ENCODE assay signal across 8 cellular contexts in genomic region chr3:58008140-58009025, GRCh38.
DNase-seq lines count a peak whose midpoint lies in the region; ATAC-seq and TF ChIP-seq lines count a peak whose summit lies in the region.

Gene FLNB (plus strand): TSS chr3:58008422. CDS start chr3:58008565, 143 bp downstream.

- peak within 1 kb of the TSS; percentile 72; the same call in 1 of the 2 replicates for H3K27ac ChIP-seq in HEK293 (ENCODE audit: extremely low read depth, low read depth, low read length)

- no peaks in the 10 kb centered on the region for H3K9me3 ChIP-seq in HEK293 (ENCODE audit: control insufficient read depth, insufficient read depth, low read depth, low read length)

- peak; percentile 36 for DNase-seq in NCI-H1105 (lab: John Stamatoyannopoulos, UW)
- peak; percentile 59 to 73 for DNase-seq in activated CD4-positive, alpha-beta T cell treated with anti-CD3 and anti-CD28 coated beads for 24 hours (ENCODE audit: low read depth in 2 of 2)
- peak; percentile 71 for DNase-seq in choroid plexus epithelial cell (ENCODE audit: low read depth)
- peak; percentile 85 for DNase-seq in kidney tubule cell (ENCODE audit: low spot score)
- peak; percentile 70 to 79 for DNase-seq in stimulated activated CD4-positive, alpha-beta T cell treated with anti-CD3 and anti-CD28 coated beads, Interleukin-1b, Interleukin-23, amount 100 ng/mL, for 4 hours (ENCODE audit: low read depth in 2 of 2)

- TF ChIP-seq CTCF in GM12873 (IDR thresholded peaks at IDR 0.05; ENCODE audit: insufficient read depth, low read depth, low read length, missing control alignments) = peak; percentile 75
- TF ChIP-seq CTCF in HEK293 (tag by site-specific recombination; IDR thresholded peaks at IDR 0.05) = no peak; the same call in 1 of the 2 replicates
- TF ChIP-seq CTCF in choroid plexus epithelial cell (conservative IDR thresholded peaks at IDR 0.05; ENCODE audit: low read depth, low read length) = peak; percentile 69

- POLR2A ChIA-PET in HEK293 (lab: Yijun Ruan, JAX) = interaction anchor here (0.5 to 1.5 kb wide), 5 partner anchors 41 to 159 kb away, joined by 3 to 10 read pairs (median 3); no protein-coding TSS in a partner anchor

- no peaks in the 10 kb centered on the region for H3K36me3 ChIP-seq in HEK293 (ENCODE audit: control insufficient read depth in 2 of 2, insufficient read depth in 1 of 2, low read length in 2 of 2)

- CTCF ChIA-PET in HEK293 (lab: Yijun Ruan, JAX) = interaction anchor here (0.6 to 1.9 kb wide), 13 partner anchors 10 to 378 kb away, joined by 3 to 6 read pairs (median 3); no protein-coding TSS in a partner anchor

- ATAC-seq in GM18873 (IDR thresholded peaks at IDR 0.05; ENCODE audit: low FRiP score, unreplicated experiment) = no peak

- H3K4me1 ChIP-seq in HEK293 (ENCODE audit: control insufficient read depth, insufficient read depth, low read length) = 0 out of 2 replicates have a peak, but pooled peaks cover 3% of the 10 kb centered on the region

- H3K4me3 ChIP-seq in HEK293 (ENCODE audit: low read depth, low read length) = peak within 1 kb of the TSS; percentile 99
- H3K4me3 ChIP-seq in choroid plexus epithelial cell (ENCODE audit: low read depth, low read length) = peak within 1 kb of the TSS; percentile 97

TF ChIP-seq in HEK293, 187 proteins besides CTCF, POLR2A, EP300 and RAD21 (continues in another document):
- TF ChIP-seq ELK4 (IDR thresholded peaks at IDR 0.05; ENCODE audit: borderline replicate concordance, low read depth, low read length) (no peak), ZNF239 (tag by site-specific recombination; IDR thresholded peaks at IDR 0.05) (no peak), ZNF670 (tag by site-specific recombination; IDR thresholded peaks at IDR 0.05; ENCODE audit: low read depth) (no peak), KLF9 (tag by site-specific recombination; IDR thresholded peaks at IDR 0.05; ENCODE audit: low read depth) (peak; percentile 41; the same call in 1 of the 2 replicates), ZNF777 (tag by site-specific recombination; IDR thresholded peaks at IDR 0.05; ENCODE audit: borderline replicate concordance) (no peak), ZNF529 (tag by site-specific recombination; IDR thresholded peaks at IDR 0.05; ENCODE audit: insufficient replicate concordance) (no peak), HOXD13 (CRISPR knock-in tag; IDR thresholded peaks at IDR 0.05; ENCODE audit: borderline replicate concordance) (no peak), ZNF692 (tag by site-specific recombination; IDR thresholded peaks at IDR 0.05) (no peak; the same call in 1 of the 2 replicates), KLF10 (tag by site-specific recombination; IDR thresholded peaks at IDR 0.05) (no peak), ZEB2 (tag by site-specific recombination; IDR thresholded peaks at IDR 0.05) (0 out of 2 replicates have a peak, but pooled peaks have one; percentile 24), ZNF202 (tag by site-specific recombination; IDR thresholded peaks at IDR 0.05; ENCODE audit: borderline replicate concordance) (no peak), MZF1 (tag by site-specific recombination; IDR thresholded peaks at IDR 0.05; ENCODE audit: borderline replicate concordance) (no peak), HOXA7 (CRISPR knock-in tag; IDR thresholded peaks at IDR 0.05; ENCODE audit: borderline replicate concordance) (no peak), KLF7 (tag by site-specific recombination; IDR thresholded peaks at IDR 0.05; ENCODE audit: borderline replicate concordance) (no peak), ZNF311 (tag by site-specific recombination; IDR thresholded peaks at IDR 0.05; ENCODE audit: borderline replicate concordance) (no peak), ZNF18 (tag by site-specific recombination; IDR thresholded peaks at IDR 0.05) (no peak; the same call in 1 of the 2 replicates), FEZF1 (tag by site-specific recombination; IDR thresholded peaks at IDR 0.05) (no peak), HIC1 (tag by site-specific recombination; IDR thresholded peaks at IDR 0.05) (no peak), GLIS1 (tag by site-specific recombination; IDR thresholded peaks at IDR 0.05) (no peak; the same call in 1 of the 2 replicates)
